In genomic region chr2:215371915-215372897, GRCh38 we compare ENCODE assay signal across 21 cellular contexts.
DNase-seq lines count a peak whose midpoint lies in the region; ATAC-seq and TF ChIP-seq lines count a peak whose summit lies in the region.
"Had no signal": no experiment of that assay in that cellular context is flagged by ENCODE, and none has a peak within 500 bp of the region (broad histone marks: within the 10 kb centered on the region; RNA-seq: fewer than 3 reads in every experiment).

No MANE protein-coding gene starts in this region.

- peaks cover 91% of the 10 kb centered on the region for H3K36me3 ChIP-seq in SK-N-MC (ENCODE audit: insufficient read depth, low read length)

- H3K4me3 ChIP-seq in SK-N-MC, result no peak overlapping the region
- H3K4me3 ChIP-seq: GM23338 had no signal

- no peaks in the 10 kb centered on the region for H3K4me1 Mint-ChIP-seq in Calu3 (ENCODE audit: low read depth, unreplicated experiment)
- H3K4me1 Mint-ChIP-seq in activated CD4-positive, alpha-beta T cell treated with anti-CD3 and anti-CD28 coated beads for 36 hours, result no peaks in the 10 kb centered on the region
- H3K4me1 Mint-ChIP-seq: CD14-positive monocyte had no signal

- TF ChIP-seq POLR2A in GM18505 (IDR thresholded peaks at IDR 0.05; ENCODE audit: borderline replicate concordance, extremely low read depth, insufficient read depth, insufficient read length), result no peak

- H3K27ac Mint-ChIP-seq in Calu3 (ENCODE audit: unreplicated experiment), result peak overlapping the region; percentile 12
- no peak overlapping the region for H3K27ac Mint-ChIP-seq in activated CD4-positive, alpha-beta T cell treated with anti-CD3 and anti-CD28 coated beads for 36 hours
- H3K27ac Mint-ChIP-seq: CD14-positive monocyte, GM23338 had no signal

- H3K36me3 Mint-ChIP-seq in Calu3 (ENCODE audit: insufficient read depth, unreplicated experiment), result peaks cover 10% of the 10 kb centered on the region
- peaks cover 29% of the 10 kb centered on the region for H3K36me3 Mint-ChIP-seq in activated CD4-positive, alpha-beta T cell treated with anti-CD3 and anti-CD28 coated beads for 36 hours (ENCODE audit: low read depth)
- H3K36me3 Mint-ChIP-seq: CD14-positive monocyte had no signal

- intact Hi-C loops in Calu3 (cut with micrococcal nuclease; ENCODE audit: unreplicated experiment), result no loop called here
- intact Hi-C loops in sciatic nerve (cut with DNase I), result no loop called here
- intact Hi-C loops in activated CD4-positive, alpha-beta T cell treated with anti-CD3 and anti-CD28 coated beads for 36 hours (cut with DNase I, micrococcal nuclease), result no loop called here

- POLR2A ChIA-PET in GM10248 (lab: Yijun Ruan, JAX), result no interaction called here
- POLR2A ChIA-PET in activated CD4-positive, alpha-beta T cell treated with anti-CD3 and anti-CD28 coated beads for 36 hours (lab: Charles Lee), result no interaction called here

- CTCF ChIA-PET in Calu3 (lab: Charles Lee) (no interaction called here), GM10248 (lab: Yijun Ruan, JAX) (no interaction called here)
- CTCF ChIA-PET in activated CD4-positive, alpha-beta T cell treated with anti-CD3 and anti-CD28 coated beads for 36 hours (lab: Charles Lee), result interaction anchor here (0.5 kb wide), 1 partner anchor 262 kb away, joined by 3 read pairs; no protein-coding TSS in a partner anchor

- no peaks in the 10 kb centered on the region for H3K27me3 Mint-ChIP-seq in Calu3 (ENCODE audit: unreplicated experiment)
- no peaks in the 10 kb centered on the region for H3K27me3 Mint-ChIP-seq in activated CD4-positive, alpha-beta T cell treated with anti-CD3 and anti-CD28 coated beads for 36 hours

- H3K9me3 Mint-ChIP-seq in Calu3 (ENCODE audit: low read depth, unreplicated experiment), result no peaks in the 10 kb centered on the region
- no peaks in the 10 kb centered on the region for H3K9me3 Mint-ChIP-seq in activated CD4-positive, alpha-beta T cell treated with anti-CD3 and anti-CD28 coated beads for 36 hours (ENCODE audit: low read depth)
- H3K9me3 Mint-ChIP-seq: GM23338 had no signal

- no peak overlapping the region for H3K4me3 Mint-ChIP-seq in Calu3 (ENCODE audit: low read depth, unreplicated experiment)
- no peak overlapping the region for H3K4me3 Mint-ChIP-seq in activated CD4-positive, alpha-beta T cell treated with anti-CD3 and anti-CD28 coated beads for 36 hours
- H3K4me3 Mint-ChIP-seq: CD14-positive monocyte, GM23338 had no signal

- TF ChIP-seq CTCF in Calu3 (IDR thresholded peaks at IDR 0.05; ENCODE audit: unreplicated experiment) (no peak), GM10248 (IDR thresholded peaks at IDR 0.05; ENCODE audit: control extremely low read depth, extremely low read depth, low read depth, missing control alignments) (no peak)

- BruUV-seq in Calu3 (replicated peaks; lab: Mats Ljungman, UMichigan), result no TSS peak

- ATAC-seq in left lobe of liver (peak; percentile 29), sciatic nerve (peak; percentile 15), GM18505 (IDR thresholded peaks at IDR 0.05; ENCODE audit: unreplicated experiment) (no peak)
- no peak for ATAC-seq in activated CD4-positive, alpha-beta T cell treated with anti-CD3 and anti-CD28 coated beads for 36 hours
- ATAC-seq: GM23338 had no signal

- no peak overlapping the region for H3K9ac ChIP-seq in SK-N-MC (ENCODE audit: insufficient read length)

- H3K9me3 ChIP-seq in SK-N-MC (ENCODE audit: low read depth, low read length), result no peaks in the 10 kb centered on the region
- H3K9me3 ChIP-seq: Caco-2 had no signal

- DNase-seq in Calu3, result no peak
- no peak for DNase-seq in SK-N-MC (ENCODE audit: low read depth, low spot score)
- no peak for DNase-seq in left lobe of liver (ENCODE audit: low spot score)
- no peak for DNase-seq in sciatic nerve (ENCODE audit: low spot score)
- no peak for DNase-seq in GM10248 (ENCODE audit: extremely low spot score)
- no peak for DNase-seq in activated CD4-positive, alpha-beta T cell treated with anti-CD3 and anti-CD28 coated beads for 36 hours
- DNase-seq in CD1c-positive myeloid dendritic cell (ENCODE audit: extremely low spot score), result no peak
- DNase-seq: ACHN, AML-193, Caco-2, DMS53, Karpas-422, MM.1S, NCI-H1092 treated with DMSO at 0.1 percent for 48 hours, NCI-H1694, NCI-H2227 treated with DMSO at 0.1 percent for 48 hours, NCI-H526, SHP77 treated with DMSO at 0.1 percent for 48 hours had no signal

- H3K27ac ChIP-seq in SK-N-MC, result peak overlapping the region; percentile 17; the same call in 1 of the 2 replicates

Comparison
In these comparisons a context has a peak if more than half of its experiments do, and no peak if none do; other contexts are left out.
1. ATAC-seq: peak in left lobe of liver (single experiment) and sciatic nerve (single experiment); none in GM18505 (single experiment) and activated CD4-positive, alpha-beta T cell treated with anti-CD3 and anti-CD28 coated beads for 36 hours (single experiment).